Comparison of ENCODE assay signal across 8 cellular contexts in the genomic region with DNA sequence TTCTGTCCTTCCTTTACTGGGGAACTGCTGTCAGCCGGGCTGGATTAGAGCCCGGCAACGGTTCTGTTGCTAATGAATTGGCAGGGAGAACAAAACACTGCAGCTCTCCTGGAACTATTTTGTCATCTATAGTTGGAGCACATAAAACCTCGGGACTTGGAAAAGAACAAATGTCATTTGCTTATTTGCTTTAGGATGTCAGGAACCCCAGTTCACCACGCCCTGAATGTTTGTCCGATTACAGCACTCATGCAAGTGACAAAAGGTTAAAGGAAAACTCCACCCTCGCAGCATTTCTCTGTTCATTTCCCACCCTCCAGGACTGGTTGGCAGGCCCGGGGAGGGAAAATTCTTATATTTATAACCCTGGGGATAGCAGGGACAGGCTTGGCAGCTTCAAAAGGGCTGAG.
A peak's percentile ranks its signal among the peaks of the same experiment; 100 is the strongest.
DNase-seq lines count a peak whose midpoint lies in the region; ATAC-seq and TF ChIP-seq lines count a peak whose summit lies in the region.

No MANE protein-coding gene starts in this region.

- no peaks in the 10 kb centered on the region for H3K36me3 ChIP-seq in DND-41 (ENCODE audit: insufficient read depth, low read length)
- H3K36me3 ChIP-seq in right lobe of liver = no peaks in the 10 kb centered on the region

- H2AFZ ChIP-seq in DND-41 (ENCODE audit: low read depth, low read length) = peak overlapping the region; percentile 60

- H3K27ac ChIP-seq in DND-41 (ENCODE audit: low read length) (peak overlapping the region; percentile 71), right lobe of liver (peak overlapping the region; percentile 91 to 96 (median 95))

- H3K4me1 ChIP-seq in DND-41 (ENCODE audit: insufficient read depth, low read length) (peaks cover 30% of the 10 kb centered on the region), right lobe of liver (peaks cover 6 to 55% (median 23%) of the 10 kb centered on the region in 4 donors)

- 2% methylated on average over 8 of the region's 8 CpGs for WGBS in right lobe of liver (ENCODE audit: insufficient coverage, low coverage, low lambda C conversion rate, missing lambda C conversion rate)

- H3K9ac ChIP-seq in DND-41 (ENCODE audit: low read depth, low read length) = peak overlapping the region; percentile 26

- TF ChIP-seq CTCF in DND-41 (IDR thresholded peaks at IDR 0.05; ENCODE audit: borderline replicate concordance, extremely low read depth, low read length, poor library complexity, severe bottlenecking) (no peak), chondrocyte (IDR thresholded peaks at IDR 0.05) (no peak), right lobe of liver (IDR thresholded peaks at IDR 0.05) (no peak), GM20000 (IDR thresholded peaks at IDR 0.05; ENCODE audit: extremely low read depth, missing control alignments) (no peak)

- no peaks in the 10 kb centered on the region for H3K79me2 ChIP-seq in DND-41 (ENCODE audit: insufficient read depth, low read length)

- no peaks in the 10 kb centered on the region for H3K27me3 Mint-ChIP-seq in chondrocyte (ENCODE audit: low read depth)

- H3K4me3 ChIP-seq in DND-41 (ENCODE audit: low read depth in 1 of 2, low read length in 2 of 2) (peak overlapping the region in 1 of 2 experiments; percentile 25; a peak in 2 of 4 replicates), right lobe of liver (peak overlapping the region in 2 of 3 donors; percentile 6 to 32)

- no peaks in the 10 kb centered on the region for H3K36me3 Mint-ChIP-seq in chondrocyte (ENCODE audit: low read depth)

- H3K4me2 ChIP-seq in DND-41 (ENCODE audit: insufficient read depth, low read length) = peak overlapping the region; percentile 53

- H3K4me1 Mint-ChIP-seq in chondrocyte (ENCODE audit: low read depth) = peaks cover 78% of the 10 kb centered on the region

- DNase-seq in DND-41 (no peak), NCI-H345 treated with DMSO at 0.1 percent for 48 hours (lab: John Stamatoyannopoulos, UW; ENCODE audit: unreplicated experiment) (peak; percentile 6), chondrocyte (ENCODE audit: low spot score) (no peak), right lobe of liver (peak; percentile 72 to 91 (median 84)), superior temporal gyrus (ENCODE audit: extremely low spot score) (peak; percentile 87), GM20000 (ENCODE audit: low spot score) (no peak)
- no peak for DNase-seq in activated CD4-positive, alpha-beta T cell treated with anti-CD3 and anti-CD28 coated beads, Interleukin-2, amount 50 U/mL, for 48 hours

- ATAC-seq in DND-41 (ENCODE audit: insufficient read depth, low read depth) (no peak), right lobe of liver (peak; percentile 78 to 84 (median 80)), GM18870 (IDR thresholded peaks at IDR 0.05; ENCODE audit: unreplicated experiment) (no peak)

- peak overlapping the region; percentile 60 for H3K4me3 Mint-ChIP-seq in chondrocyte (ENCODE audit: unreplicated experiment)

- TF ChIP-seq POLR2A in right lobe of liver (IDR thresholded peaks at IDR 0.05) = peak; percentile 93

- H4K20me1 ChIP-seq in DND-41 (ENCODE audit: insufficient read depth, low read length) = no peaks in the 10 kb centered on the region

- no peaks in the 10 kb centered on the region for H3K9me3 ChIP-seq in DND-41 (ENCODE audit: insufficient read depth, low read length, severe bottlenecking)
- H3K9me3 ChIP-seq in right lobe of liver = no peaks in the 10 kb centered on the region

- peak overlapping the region; percentile 99 for H3K27ac Mint-ChIP-seq in chondrocyte (ENCODE audit: unreplicated experiment)

- intact Hi-C loops in right lobe of liver (cut with DNase I) = loop anchor here in 1 of 2 donors (5.0 kb wide), 1 partner anchor 36 kb away; no protein-coding TSS in a partner anchor

- H3K27me3 ChIP-seq in DND-41 (ENCODE audit: insufficient read depth, low read length, poor library complexity) = no peaks in the 10 kb centered on the region
- H3K27me3 ChIP-seq in right lobe of liver = no peaks in the 10 kb centered on the region

- no peaks in the 10 kb centered on the region for H3K9me3 Mint-ChIP-seq in chondrocyte (ENCODE audit: low read depth)

Comparison
In these comparisons a context has a peak if more than half of its experiments do, and no peak if none do; other contexts are left out.
1. ATAC-seq: peak in right lobe of liver (4 of 4); none in DND-41 (single experiment) and GM18870 (single experiment).
2. DNase-seq: peak in NCI-H345 treated with DMSO at 0.1 percent for 48 hours (single experiment), right lobe of liver (3 of 3) and superior temporal gyrus (single experiment); none in DND-41 (single experiment), chondrocyte (single experiment), activated CD4-positive, alpha-beta T cell treated with anti-CD3 and anti-CD28 coated beads, Interleukin-2, amount 50 U/mL, for 48 hours (0 of 2) and GM20000 (single experiment).